In the genomic region with DNA sequence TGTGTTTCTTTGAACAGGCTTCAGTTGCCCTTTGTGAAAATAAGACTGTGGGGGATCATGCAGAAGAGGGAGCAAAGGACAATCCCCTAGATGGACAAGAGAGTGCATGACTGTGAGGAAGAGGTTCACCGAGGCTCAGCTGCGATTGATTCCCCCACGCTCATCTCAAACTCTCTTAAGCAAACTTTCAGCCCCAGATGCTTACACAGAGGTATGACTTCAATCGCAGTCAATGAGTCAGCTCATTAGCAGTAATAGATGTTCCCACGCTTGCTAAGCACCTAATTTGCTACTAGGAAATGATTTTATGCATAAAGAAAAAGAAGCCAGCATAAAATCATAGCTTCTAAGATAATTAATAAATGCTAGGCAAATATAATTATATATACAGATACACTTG, we compare ENCODE assay signal across 21 cellular contexts.
A peak's percentile ranks its signal among the peaks of the same experiment; 100 is the strongest.
DNase-seq lines count a peak whose midpoint lies in the region; ATAC-seq, FAIRE-seq and TF ChIP-seq lines count a peak whose summit lies in the region.
"Had no signal": no experiment of that assay in that cellular context is flagged by ENCODE, and none has a peak within 500 bp of the region (broad histone marks: within the 10 kb centered on the region; RNA-seq: fewer than 3 reads in every experiment).

No MANE protein-coding gene starts in this region.

- TF ChIP-seq POLR2A in IMR-90 (IDR thresholded peaks at IDR 0.05; ENCODE audit: low read depth, low read length) = no peak

- BruUV-seq in IMR-90 (replicated peaks; lab: Mats Ljungman, UMichigan) = no TSS peak

- no peak for TF ChIP-seq RAD21 in IMR-90 (IDR thresholded peaks at IDR 0.05; ENCODE audit: low read length)

- no peak for FAIRE-seq in astrocyte (lab: Jason Lieb, UNC)
- FAIRE-seq: GM12892 had no signal

- H3K4me1 Mint-ChIP-seq in astrocyte (ENCODE audit: low read depth, unreplicated experiment) (peaks cover 2% of the 10 kb centered on the region), chondrocyte (ENCODE audit: low read depth) (peaks cover 5% of the 10 kb centered on the region)
- H3K4me1 Mint-ChIP-seq: B cell; CD4-positive, CD25-positive, alpha-beta regulatory T cell; H9 had no signal

- POLR2A ChIA-PET in IMR-90 (lab: Charles Lee; ENCODE audit: unreplicated experiment) = no interaction called here

- H2AK9ac ChIP-seq in IMR-90 (replicated peaks; ENCODE audit: low read depth, low read length, poor library complexity) = no peak overlapping the region

- no peak overlapping the region for H4K91ac ChIP-seq in IMR-90 (ENCODE audit: insufficient read depth, low read depth, low read length)

- WGBS in IMR-90 (ENCODE audit: extremely low coverage in 2 of 2, insufficient read length in 1 of 2), 2 experiments = no CpG with 5 or more reads among the region's 5 CpGs

- peak overlapping the region; percentile 79; the same call in 1 of the 3 replicates for H2BK15ac ChIP-seq in IMR-90 (ENCODE audit: low read depth, low read length)

- H3K9me3 ChIP-seq in IMR-90 (ENCODE audit: control insufficient read depth, insufficient read depth, low read length) = no peaks in the 10 kb centered on the region
- H3K9me3 ChIP-seq in astrocyte (ENCODE audit: insufficient read depth, low read depth, low read length) = no peaks in the 10 kb centered on the region
- H3K9me3 ChIP-seq: BLaER1, Caco-2 had no signal

- intact Hi-C loops in IMR-90 (cut with micrococcal nuclease) = no loop called here
- intact Hi-C loops in posterior vena cava (cut with DNase I) = no loop called here

- ATAC-seq in IMR-90 (ENCODE audit: low read depth) = no peak
- ATAC-seq: CD8-positive, alpha-beta T cell; HCT116 had no signal

- DNase-seq in Daoy (ENCODE audit: low read depth) = peak; percentile 8
- DNase-seq in IMR-90 = no peak
- DNase-seq in astrocyte (ENCODE audit: low read depth) = peak; percentile 52
- peak; percentile 57 for DNase-seq in epithelial cell of esophagus (ENCODE audit: low read depth)
- DNase-seq in posterior vena cava (ENCODE audit: low spot score) = no peak
- DNase-seq in activated T-cell treated with anti-CD3 and anti-CD28 coated beads for 4 hours = no peak
- DNase-seq in retina = no peak
- no peak for DNase-seq in chondrocyte (ENCODE audit: low spot score)
- DNase-seq: Caco-2; CD4-positive, CD25-positive, alpha-beta regulatory T cell; CD8-positive, alpha-beta T cell; DMS153; DND-41; EL; H9 had no signal

- TF ChIP-seq CTCF in IMR-90 (conservative IDR thresholded peaks at IDR 0.05; ENCODE audit: low read depth, low read length) (no peak), astrocyte (IDR thresholded peaks at IDR 0.05; ENCODE audit: insufficient read depth, low read depth, low read length) (no peak), epithelial cell of esophagus (IDR thresholded peaks at IDR 0.05; ENCODE audit: insufficient read depth, low read depth, low read length, missing control alignments) (no peak), chondrocyte (IDR thresholded peaks at IDR 0.05) (no peak)

- no peak overlapping the region for H3K9ac ChIP-seq in IMR-90 (ENCODE audit: low read depth, low read length)
- no peak overlapping the region for H3K9ac ChIP-seq in astrocyte (ENCODE audit: low read length)
- H3K9ac ChIP-seq: BLaER1 had no signal

- H3K23ac ChIP-seq in IMR-90 (ENCODE audit: low read depth, low read length) = no peak overlapping the region

- H3K36me3 ChIP-seq in IMR-90 (ENCODE audit: control insufficient read depth, insufficient read depth, low read length) (no peaks in the 10 kb centered on the region), astrocyte (ENCODE audit: insufficient read depth, low read length) (no peaks in the 10 kb centered on the region)
- H3K36me3 ChIP-seq: BLaER1 had no signal

- dilution Hi-C loops in IMR-90 (cut with HindIII; ENCODE audit: low sequenced_read_pairs, unreplicated experiment) = no loop called here

- H4K8ac ChIP-seq in IMR-90 (ENCODE audit: low read depth in 2 of 2, low read length in 2 of 2) = no peak overlapping the region

- H3K4me3 Mint-ChIP-seq in astrocyte (ENCODE audit: unreplicated experiment) (no peak overlapping the region), chondrocyte (ENCODE audit: unreplicated experiment) (no peak overlapping the region)
- H3K4me3 Mint-ChIP-seq: B cell; CD4-positive, CD25-positive, alpha-beta regulatory T cell; CD8-positive, alpha-beta T cell; H9 had no signal

- H3K4me2 ChIP-seq in IMR-90 (ENCODE audit: low read depth, low read length) (no peak overlapping the region), astrocyte (ENCODE audit: low read length) (no peak overlapping the region)
- H3K4me2 ChIP-seq: BLaER1 had no signal

- no peak overlapping the region for H2AFZ ChIP-seq in IMR-90 (replicated peaks; ENCODE audit: low read length, poor library complexity)
- no peak overlapping the region for H2AFZ ChIP-seq in astrocyte (ENCODE audit: low read depth, low read length)

- CTCF ChIA-PET in IMR-90 (lab: Yijun Ruan, JAX) = no interaction called here

- peak overlapping the region; percentile 29; the same call in 1 of the 2 replicates for H4K5ac ChIP-seq in IMR-90 (ENCODE audit: low read depth, low read length)

- H3K9me1 ChIP-seq in IMR-90 (ENCODE audit: insufficient read depth, low read length) = no peaks in the 10 kb centered on the region

- H2BK20ac ChIP-seq in IMR-90 (ENCODE audit: low read depth, low read length) = 0 out of 2 replicates have a peak overlapping the region, but pooled peaks have one; percentile 36

- in situ Hi-C loops in IMR-90 (cut with MboI; ENCODE audit: low sequenced_read_pairs) = no loop called here

- H3K79me1 ChIP-seq in IMR-90 (ENCODE audit: low read depth in 1 of 2, low read length in 2 of 2) = no peaks in the 10 kb centered on the region

- H3K18ac ChIP-seq in IMR-90 (ENCODE audit: low read depth, low read length) = no peak overlapping the region

- H3K27me3 ChIP-seq in IMR-90 (ENCODE audit: control insufficient read depth, insufficient read depth, low read length) (no peaks in the 10 kb centered on the region), astrocyte (ENCODE audit: insufficient read depth, low read length) (no peaks in the 10 kb centered on the region)
- H3K27me3 ChIP-seq: BLaER1 had no signal

- H3K9me3 Mint-ChIP-seq in astrocyte (ENCODE audit: unreplicated experiment) = peaks cover 5% of the 10 kb centered on the region
- H3K9me3 Mint-ChIP-seq in chondrocyte (ENCODE audit: low read depth) = peaks cover 11% of the 10 kb centered on the region
- H3K9me3 Mint-ChIP-seq: H9 had no signal

- H2BK120ac ChIP-seq in IMR-90 (ENCODE audit: low read depth, low read length) = no peak overlapping the region

- no peak overlapping the region for H3K56ac ChIP-seq in IMR-90 (ENCODE audit: extremely low read depth, insufficient read depth, low read length)

- H3K36me3 Mint-ChIP-seq in astrocyte (ENCODE audit: low read depth, unreplicated experiment) (no peaks in the 10 kb centered on the region), chondrocyte (ENCODE audit: low read depth) (no peaks in the 10 kb centered on the region)
- H3K36me3 Mint-ChIP-seq: CD4-positive, CD25-positive, alpha-beta regulatory T cell; CD8-positive, alpha-beta T cell had no signal

- H3K27ac ChIP-seq in IMR-90 (ENCODE audit: insufficient read depth, low read length) = no peak overlapping the region
- no peak overlapping the region for H3K27ac ChIP-seq in astrocyte (ENCODE audit: low read depth, low read length)
- H3K27ac ChIP-seq: 22Rv1, BLaER1, C4-2B had no signal

- H3K4me1 ChIP-seq in IMR-90 (ENCODE audit: control insufficient read depth, insufficient read depth, low read length) (no peaks in the 10 kb centered on the region; the same call in 1 of the 2 replicates), astrocyte (ENCODE audit: insufficient read depth, low read length) (no peaks in the 10 kb centered on the region)
- H3K4me1 ChIP-seq: BLaER1, Caco-2 had no signal

- H3K27ac Mint-ChIP-seq in astrocyte (ENCODE audit: unreplicated experiment) = peak overlapping the region; percentile 48
- H3K27ac Mint-ChIP-seq in chondrocyte (ENCODE audit: unreplicated experiment) = no peak overlapping the region
- H3K27ac Mint-ChIP-seq: B cell; CD4-positive, CD25-positive, alpha-beta regulatory T cell; CD8-positive, alpha-beta T cell; H9 had no signal

- H3K4ac ChIP-seq in IMR-90 (ENCODE audit: low read depth, low read length) = no peak overlapping the region

- H2BK5ac ChIP-seq in IMR-90 (ENCODE audit: low read depth, low read length, poor library complexity, severe bottlenecking) = no peak overlapping the region

- H2AK5ac ChIP-seq in IMR-90 (ENCODE audit: low read depth, low read length) = no peak overlapping the region

- no peaks in the 10 kb centered on the region for H4K20me1 ChIP-seq in IMR-90 (ENCODE audit: insufficient read depth, low read length)
- H4K20me1 ChIP-seq in astrocyte (ENCODE audit: insufficient read depth, low read length) = no peaks in the 10 kb centered on the region
- H4K20me1 ChIP-seq: BLaER1 had no signal

- H3K14ac ChIP-seq in IMR-90 (replicated peaks; ENCODE audit: low read depth, low read length) = no peak overlapping the region

- H3K4me3 ChIP-seq in IMR-90 (ENCODE audit: insufficient read depth, low read depth, low read length) (no peak overlapping the region), astrocyte (ENCODE audit: insufficient read depth, low read depth, low read length) (no peak overlapping the region), epithelial cell of esophagus (ENCODE audit: low read length) (no peak overlapping the region)
- H3K4me3 ChIP-seq: BLaER1 had no signal

- H3K27me3 Mint-ChIP-seq in astrocyte (ENCODE audit: low read depth, unreplicated experiment) = no peaks in the 10 kb centered on the region
- no peaks in the 10 kb centered on the region for H3K27me3 Mint-ChIP-seq in chondrocyte (ENCODE audit: low read depth)
- H3K27me3 Mint-ChIP-seq: B cell; CD4-positive, CD25-positive, alpha-beta regulatory T cell had no signal

- H3K79me2 ChIP-seq in astrocyte (ENCODE audit: insufficient read depth, low read length) = no peaks in the 10 kb centered on the region

TF ChIP-seq in IMR-90, 13 proteins besides CTCF, POLR2A, EP300 and RAD21 (continues in another document):
- TF ChIP-seq USF2 (IDR thresholded peaks at IDR 0.05; ENCODE audit: low read depth, low read length) (no peak), BHLHE40 (IDR thresholded peaks at IDR 0.05; ENCODE audit: low read depth, low read length) (no peak), SMC3 (IDR thresholded peaks at IDR 0.05; ENCODE audit: low read depth, low read length) (no peak), MAZ (IDR thresholded peaks at IDR 0.05; ENCODE audit: borderline replicate concordance, low read depth, low read length) (no peak), MAFK (IDR thresholded peaks at IDR 0.05; ENCODE audit: low read depth, low read length) (no peak)

Comparison
In these comparisons a context has a peak if more than half of its experiments do, and no peak if none do; other contexts are left out.
1. DNase-seq: peak in Daoy (single experiment), astrocyte (single experiment) and epithelial cell of esophagus (single experiment); none in IMR-90 (single experiment), posterior vena cava (single experiment), activated T-cell treated with anti-CD3 and anti-CD28 coated beads for 4 hours (single experiment), retina (single experiment) and chondrocyte (single experiment).